ENCODE assay signal across 9 cellular contexts in the genomic region with DNA sequence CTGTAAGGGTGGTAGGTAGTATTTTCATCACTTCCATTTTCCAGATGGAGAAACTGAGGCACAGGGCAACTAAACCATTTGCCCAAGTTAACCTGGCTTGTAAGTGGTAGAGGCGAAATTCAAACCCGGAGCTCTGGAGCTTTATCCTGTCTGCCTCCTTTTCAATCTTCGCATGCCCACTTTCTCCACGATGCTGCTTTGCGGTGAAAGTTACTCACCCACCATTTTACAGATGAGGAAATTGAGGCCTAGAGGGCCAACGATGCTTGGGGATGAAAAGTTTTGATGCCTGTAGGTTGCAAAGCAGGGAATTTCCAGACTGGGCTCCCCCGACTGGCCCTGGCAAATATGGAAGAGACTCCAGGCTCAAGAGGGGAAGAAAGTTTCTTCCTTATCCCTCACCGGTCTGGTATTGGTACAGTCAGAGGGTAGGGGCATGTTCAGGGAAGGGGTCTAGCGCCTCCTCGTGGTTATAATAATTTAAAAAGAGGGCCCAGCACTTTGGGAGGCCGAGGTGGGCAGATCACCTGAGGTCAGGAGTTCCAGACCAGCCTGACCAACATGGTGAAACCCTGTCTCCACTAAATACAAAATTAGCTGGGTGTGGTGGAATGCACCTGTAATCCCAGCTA. TPM values are rescaled to one million over a fixed set of nuclear protein-coding genes. Genes with fewer than 3 reads are reported as not detected.
DNase-seq lines count a peak whose midpoint lies in the region; ATAC-seq and TF ChIP-seq lines count a peak whose summit lies in the region.
"Had no signal": no experiment of that assay in that cellular context is flagged by ENCODE, and none has a peak within 500 bp of the region (broad histone marks: within the 10 kb centered on the region; RNA-seq: fewer than 3 reads in every experiment).

No MANE protein-coding gene starts in this region.

- H3K9me2 ChIP-seq in SK-N-SH, result no peaks in the 10 kb centered on the region

- peaks cover 11% of the 10 kb centered on the region; the same call in 1 of the 2 replicates for H3K27me3 ChIP-seq in SK-N-SH (ENCODE audit: insufficient read depth)

- H3K4me3 ChIP-seq in SK-N-SH (ENCODE audit: low read depth in 2 of 2, low read length in 1 of 2), result no peak overlapping the region
- H3K4me3 ChIP-seq in fibroblast of villous mesenchyme (ENCODE audit: low read depth, low read length), result no peak overlapping the region
- H3K4me3 ChIP-seq: lung had no signal

- H3F3A ChIP-seq in SK-N-SH (replicated peaks; ENCODE audit: insufficient read depth), result peaks cover 14% of the 10 kb centered on the region

- 32% methylated on average over 11 of the region's 11 CpGs for WGBS in SK-N-SH (ENCODE audit: low lambda C conversion rate)

- no peaks in the 10 kb centered on the region for H3K36me3 ChIP-seq in SK-N-SH (replicated peaks in 1 of 2; ENCODE audit: control insufficient read depth in 1 of 2, insufficient read depth in 2 of 2, low read length in 1 of 2)

- TF ChIP-seq CTCF in 22Rv1 (IDR thresholded peaks at IDR 0.05), result peak; percentile 48
- peak; percentile 16 for TF ChIP-seq CTCF in GM10266 (IDR thresholded peaks at IDR 0.05; ENCODE audit: control insufficient read depth, insufficient read depth, low read depth, missing control alignments)
- peak; percentile 57 for TF ChIP-seq CTCF in SK-N-SH (IDR thresholded peaks at IDR 0.05)
- TF ChIP-seq CTCF in fibroblast of villous mesenchyme (IDR thresholded peaks at IDR 0.05; ENCODE audit: insufficient read depth, low read depth, low read length), result peak; percentile 51

- TF ChIP-seq EP300 in SK-N-SH (IDR thresholded peaks at IDR 0.05; ENCODE audit: borderline replicate concordance in 1 of 2, low read depth in 1 of 2, low read length in 1 of 2), result no peak

- H3K27ac ChIP-seq in 22Rv1 (no peak overlapping the region), SK-N-SH (ENCODE audit: low read depth in 2 of 2, low read length in 1 of 2) (no peak overlapping the region)

- H3K9me3 ChIP-seq in SK-N-SH, result no peaks in the 10 kb centered on the region

- no peaks in the 10 kb centered on the region for H3K79me2 ChIP-seq in SK-N-SH (ENCODE audit: insufficient read depth)

- peak; percentile 31 for DNase-seq in GM10266 (ENCODE audit: extremely low spot score)
- peak; percentile 58 for DNase-seq in SK-N-SH
- peak; percentile 42 for DNase-seq in fibroblast of villous mesenchyme (ENCODE audit: low read depth)
- DNase-seq in NCI-H69 (lab: John Stamatoyannopoulos, UW), result no peak
- no peak for DNase-seq in activated gamma-delta T cell treated with Interleukin-2 at 50 U/mL for 16 hours
- DNase-seq in activated effector memory CD4-positive, alpha-beta T cell treated with Interleukin-2 at 50 U/mL for 16 hours, result no peak

- no peak overlapping the region for H3K9ac ChIP-seq in SK-N-SH

- H3K4me1 ChIP-seq in SK-N-SH (ENCODE audit: control insufficient read depth in 1 of 2, insufficient read depth in 2 of 2, low read depth in 1 of 2, low read length in 1 of 2), result no peaks in the 10 kb centered on the region; a peak in 2 of 4 replicates

- no peak overlapping the region for H3K4me2 ChIP-seq in SK-N-SH

- CTCF ChIA-PET in SK-N-SH (lab: Yijun Ruan, JAX), result interaction anchor here (1.1 to 2.4 kb wide), 3 partner anchors 12 to 138 kb away, joined by 3 to 5 read pairs (median 4); no protein-coding TSS in a partner anchor

- TF ChIP-seq RAD21 in SK-N-SH (IDR thresholded peaks at IDR 0.05; ENCODE audit: low read length), result peak; percentile 49

- no peak overlapping the region for H2AFZ ChIP-seq in SK-N-SH (ENCODE audit: low read depth)

- no peak for ATAC-seq in GM18519 (IDR thresholded peaks at IDR 0.05; ENCODE audit: low FRiP score, unreplicated experiment)

- no peaks in the 10 kb centered on the region for H4K20me1 ChIP-seq in SK-N-SH (ENCODE audit: insufficient read depth)

- POLR2A ChIA-PET in SK-N-SH (lab: Yijun Ruan, JAX), result no interaction called here

TF ChIP-seq in SK-N-SH, 30 proteins besides CTCF, POLR2A, EP300 and RAD21 (continues in another document):
- no peak for TF ChIP-seq NRF1 (IDR thresholded peaks at IDR 0.05; ENCODE audit: low read depth, low read length)
- TF ChIP-seq, protein P1, sequence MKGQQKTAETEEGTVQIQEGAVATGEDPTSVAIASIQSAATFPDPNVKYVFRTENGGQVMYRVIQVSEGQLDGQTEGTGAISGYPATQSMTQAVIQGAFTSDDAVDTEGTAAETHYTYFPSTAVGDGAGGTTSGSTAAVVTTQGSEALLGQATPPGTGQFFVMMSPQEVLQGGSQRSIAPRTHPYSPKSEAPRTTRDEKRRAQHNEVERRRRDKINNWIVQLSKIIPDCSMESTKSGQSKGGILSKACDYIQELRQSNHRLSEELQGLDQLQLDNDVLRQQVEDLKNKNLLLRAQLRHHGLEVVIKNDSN (IDR thresholded peaks at IDR 0.05; ENCODE audit: borderline replicate concordance, low read depth), result no peak
- no peak for TF ChIP-seq MXI1 (IDR thresholded peaks at IDR 0.05; ENCODE audit: low read depth, low read length)
- TF ChIP-seq, protein P2, sequence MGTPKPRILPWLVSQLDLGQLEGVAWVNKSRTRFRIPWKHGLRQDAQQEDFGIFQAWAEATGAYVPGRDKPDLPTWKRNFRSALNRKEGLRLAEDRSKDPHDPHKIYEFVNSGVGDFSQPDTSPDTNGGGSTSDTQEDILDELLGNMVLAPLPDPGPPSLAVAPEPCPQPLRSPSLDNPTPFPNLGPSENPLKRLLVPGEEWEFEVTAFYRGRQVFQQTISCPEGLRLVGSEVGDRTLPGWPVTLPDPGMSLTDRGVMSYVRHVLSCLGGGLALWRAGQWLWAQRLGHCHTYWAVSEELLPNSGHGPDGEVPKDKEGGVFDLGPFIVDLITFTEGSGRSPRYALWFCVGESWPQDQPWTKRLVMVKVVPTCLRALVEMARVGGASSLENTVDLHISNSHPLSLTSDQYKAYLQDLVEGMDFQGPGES (IDR thresholded peaks at IDR 0.05; ENCODE audit: low read depth, low read length), result no peak
- TF ChIP-seq NFIC (IDR thresholded peaks at IDR 0.05; ENCODE audit: borderline replicate concordance), result no peak
- no peak for TF ChIP-seq TEAD4 (IDR thresholded peaks at IDR 0.05; ENCODE audit: borderline replicate concordance, insufficient read depth)
- TF ChIP-seq, protein P3, sequence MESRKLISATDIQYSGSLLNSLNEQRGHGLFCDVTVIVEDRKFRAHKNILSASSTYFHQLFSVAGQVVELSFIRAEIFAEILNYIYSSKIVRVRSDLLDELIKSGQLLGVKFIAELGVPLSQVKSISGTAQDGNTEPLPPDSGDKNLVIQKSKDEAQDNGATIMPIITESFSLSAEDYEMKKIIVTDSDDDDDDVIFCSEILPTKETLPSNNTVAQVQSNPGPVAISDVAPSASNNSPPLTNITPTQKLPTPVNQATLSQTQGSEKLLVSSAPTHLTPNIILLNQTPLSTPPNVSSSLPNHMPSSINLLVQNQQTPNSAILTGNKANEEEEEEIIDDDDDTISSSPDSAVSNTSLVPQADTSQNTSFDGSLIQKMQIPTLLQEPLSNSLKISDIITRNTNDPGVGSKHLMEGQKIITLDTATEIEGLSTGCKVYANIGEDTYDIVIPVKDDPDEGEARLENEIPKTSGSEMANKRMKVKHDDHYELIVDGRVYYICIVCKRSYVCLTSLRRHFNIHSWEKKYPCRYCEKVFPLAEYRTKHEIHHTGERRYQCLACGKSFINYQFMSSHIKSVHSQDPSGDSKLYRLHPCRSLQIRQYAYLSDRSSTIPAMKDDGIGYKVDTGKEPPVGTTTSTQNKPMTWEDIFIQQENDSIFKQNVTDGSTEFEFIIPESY (IDR thresholded peaks at IDR 0.05; ENCODE audit: borderline replicate concordance, low read depth), result no peak
- no peak for TF ChIP-seq CHD2 (IDR thresholded peaks at IDR 0.05; ENCODE audit: low read length, partially characterized antibody)
- TF ChIP-seq, protein P4, sequence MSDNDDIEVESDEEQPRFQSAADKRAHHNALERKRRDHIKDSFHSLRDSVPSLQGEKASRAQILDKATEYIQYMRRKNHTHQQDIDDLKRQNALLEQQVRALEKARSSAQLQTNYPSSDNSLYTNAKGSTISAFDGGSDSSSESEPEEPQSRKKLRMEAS (IDR thresholded peaks at IDR 0.05; ENCODE audit: low read depth), result no peak
- no peak for TF ChIP-seq FOXJ3 (CRISPR knock-in tag; IDR thresholded peaks at IDR 0.05)
- TF ChIP-seq POLR2AphosphoS5 (IDR thresholded peaks at IDR 0.05; ENCODE audit: low read depth, low read length), result no peak
- TF ChIP-seq, protein P5, sequence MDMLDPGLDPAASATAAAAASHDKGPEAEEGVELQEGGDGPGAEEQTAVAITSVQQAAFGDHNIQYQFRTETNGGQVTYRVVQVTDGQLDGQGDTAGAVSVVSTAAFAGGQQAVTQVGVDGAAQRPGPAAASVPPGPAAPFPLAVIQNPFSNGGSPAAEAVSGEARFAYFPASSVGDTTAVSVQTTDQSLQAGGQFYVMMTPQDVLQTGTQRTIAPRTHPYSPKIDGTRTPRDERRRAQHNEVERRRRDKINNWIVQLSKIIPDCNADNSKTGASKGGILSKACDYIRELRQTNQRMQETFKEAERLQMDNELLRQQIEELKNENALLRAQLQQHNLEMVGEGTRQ (IDR thresholded peaks at IDR 0.05; ENCODE audit: borderline replicate concordance, low read depth, low read length), result no peak
- TF ChIP-seq JUND (IDR thresholded peaks at IDR 0.05), result no peak
- TF ChIP-seq TAF1 (IDR thresholded peaks at IDR 0.05; ENCODE audit: borderline replicate concordance, low read depth, low read length), result no peak
- no peak for TF ChIP-seq FOXM1 (IDR thresholded peaks at IDR 0.05; ENCODE audit: low read depth)

RNA-seq across cellular contexts. Expression of a gene that starts 1.9 kb away (rescaled TPM):
- 0.35 and 0.42 TPM in 2 replicates for polyA plus RNA-seq in SK-N-SH (2012; rRNA removed)
- polyA plus RNA-seq in SK-N-SH (2012; cell fraction: cytosol; rRNA removed), result 0.10 and 0.17 TPM in 2 replicates
- 1.2 and 1.4 TPM in 2 replicates for polyA plus RNA-seq in SK-N-SH (2012; cell fraction: nucleus; rRNA removed)
- under 0.01 TPM in 1 of 2 replicates, not detected in the other for total RNA-seq in fibroblast of villous mesenchyme

RNA-seq across cellular contexts. Expression of a gene that starts 3.4 kb away (rescaled TPM):
- 0.02 TPM in 1 of 2 replicates, not detected in the other for polyA plus RNA-seq in SK-N-SH (2012; rRNA removed)
- polyA plus RNA-seq in SK-N-SH (2012; cell fraction: cytosol; rRNA removed), result not detected in 2 replicates
- polyA plus RNA-seq in SK-N-SH (2012; cell fraction: nucleus; rRNA removed), result not detected in 2 replicates
- total RNA-seq in fibroblast of villous mesenchyme, result not detected in 2 replicates

RNA-seq across cellular contexts. Expression of a gene that starts 29.6 kb away (rescaled TPM):
- polyA plus RNA-seq in SK-N-SH (2012; rRNA removed), result 35.4 and 42.9 TPM in 2 replicates
- polyA plus RNA-seq in SK-N-SH (2012; cell fraction: cytosol; rRNA removed), result 24.5 and 27.4 TPM in 2 replicates
- polyA plus RNA-seq in SK-N-SH (2012; cell fraction: nucleus; rRNA removed), result 129 and 150 TPM in 2 replicates
- total RNA-seq in fibroblast of villous mesenchyme, result 49.9 and 50.1 TPM in 2 replicates

RNA-seq across cellular contexts. Expression of a gene that starts 31.7 kb away (rescaled TPM):
- 51.4 and 54.2 TPM in 2 replicates for polyA plus RNA-seq in SK-N-SH (2012; rRNA removed)
- polyA plus RNA-seq in SK-N-SH (2012; cell fraction: cytosol; rRNA removed), result 23.5 and 33.8 TPM in 2 replicates
- 143 and 206 TPM in 2 replicates for polyA plus RNA-seq in SK-N-SH (2012; cell fraction: nucleus; rRNA removed)
- total RNA-seq in fibroblast of villous mesenchyme, result 28.3 and 34.1 TPM in 2 replicates

RNA-seq across cellular contexts. Expression of a gene that starts 48.7 kb away (rescaled TPM):
- 0.67 and 0.71 TPM in 2 replicates for polyA plus RNA-seq in SK-N-SH (2012; rRNA removed)
- 0.17 and 0.42 TPM in 2 replicates for polyA plus RNA-seq in SK-N-SH (2012; cell fraction: cytosol; rRNA removed)
- 0.99 and 1.9 TPM in 2 replicates for polyA plus RNA-seq in SK-N-SH (2012; cell fraction: nucleus; rRNA removed)
- total RNA-seq in fibroblast of villous mesenchyme, result 1.6 and 76.0 TPM in 2 replicates

Comparison
In these comparisons a context has a peak if more than half of its experiments do, and no peak if none do; other contexts are left out.
1. DNase-seq: peak in GM10266 (single experiment), SK-N-SH (single experiment) and fibroblast of villous mesenchyme (single experiment); none in NCI-H69 (single experiment), activated gamma-delta T cell treated with Interleukin-2 at 50 U/mL for 16 hours (single experiment) and activated effector memory CD4-positive, alpha-beta T cell treated with Interleukin-2 at 50 U/mL for 16 hours (single experiment).
2. Peak in every context shown above with its lines, with median percentiles within 50 percentile points of each other: CTCF ChIP-seq.